In genomic region chr6:62819640-62820039, GRCh38 we compare ENCODE assay signal across 33 cellular contexts.
"Had no signal": no experiment of that assay in that cellular context is flagged by ENCODE, and none has a peak within 500 bp of the region (broad histone marks: within the 10 kb centered on the region; RNA-seq: fewer than 3 reads in every experiment).

No MANE protein-coding gene starts in this region.

- H3K9me3 Mint-ChIP-seq: activated naive CD4-positive, alpha-beta T cell treated with anti-CD3 and anti-CD28 coated beads, Interleukin-2, amount 50 U/mL, for 24 hours had no signal

- H3K27me3 ChIP-seq: adrenal gland, breast epithelium, cardiac muscle cell, colonic mucosa, gastrocnemius medialis, heart right ventricle, hepatocyte had no signal

- H3K4me1 Mint-ChIP-seq: activated naive CD4-positive, alpha-beta T cell treated with anti-CD3 and anti-CD28 coated beads, Interleukin-2, amount 50 U/mL, for 24 hours; activated naive CD8-positive, alpha-beta T cell treated with anti-CD3 and anti-CD28 coated beads for 36 hours; activated naive CD8-positive, alpha-beta T cell treated with anti-CD3 and anti-CD28 coated beads, Interleukin-2, amount 50 U/mL, for 24 hours; activated T-helper 17 cell treated with anti-CD3 and anti-CD28 coated beads, Interleukin-2, amount 50 U/mL, for 72 hours; brain; T-helper 17 cell had no signal

- H3K4me1 ChIP-seq: adrenal gland, breast epithelium, colonic mucosa, gastrocnemius medialis, heart right ventricle had no signal

- H3K4me3 Mint-ChIP-seq: activated CD8-positive, alpha-beta T cell treated with anti-CD3 and anti-CD28 coated beads for 36 hours; activated naive CD4-positive, alpha-beta T cell treated with anti-CD3 and anti-CD28 coated beads for 36 hours; activated naive CD4-positive, alpha-beta T cell treated with anti-CD3 and anti-CD28 coated beads, Interleukin-2, amount 50 U/mL, for 24 hours; activated naive CD8-positive, alpha-beta T cell treated with anti-CD3 and anti-CD28 coated beads for 36 hours; activated naive CD8-positive, alpha-beta T cell treated with anti-CD3 and anti-CD28 coated beads, Interleukin-2, amount 50 U/mL, for 24 hours; activated T-cell treated with anti-CD3 and anti-CD28 coated beads, Interleukin-2, amount 50 U/mL, for 4 hours; activated T-helper 17 cell treated with anti-CD3 and anti-CD28 coated beads, Interleukin-2, amount 50 U/mL, for 72 hours; brain; T-helper 17 cell; T-helper 2 cell treated with Interferon-gamma antibody and Interleukin-4, amounts not matched to agents 5 μg/mL and 100 μg/mL, for 36 hours; WTC11 had no signal

- DNase-seq: activated CD4-positive, alpha-beta T cell treated with anti-CD3 and anti-CD28 coated beads for 48 hours; activated CD4-positive, alpha-beta T cell treated with anti-CD3 and anti-CD28 coated beads, Interleukin-2, amount 50 U/mL, for 1 hour; activated CD4-positive, alpha-beta T cell treated with anti-CD3 and anti-CD28 coated beads, Interleukin-2, amount 50 U/mL, for 48 hours; activated CD8-positive, alpha-beta memory T cell treated with anti-CD3 and anti-CD28 coated beads for 24 hours; activated CD8-positive, alpha-beta T cell treated with anti-CD3 and anti-CD28 coated beads for 36 hours; activated effector memory CD4-positive, alpha-beta T cell treated with Interleukin-2 at 50 U/mL for 16 hours; activated naive CD4-positive, alpha-beta T cell treated with anti-CD3 and anti-CD28 coated beads for 36 hours; activated naive CD8-positive, alpha-beta T cell treated with anti-CD3 and anti-CD28 coated beads for 36 hours; activated naive CD8-positive, alpha-beta T cell treated with anti-CD3 and anti-CD28 coated beads, Interleukin-2, amount 50 U/mL, for 24 hours; activated T-cell treated with anti-CD3 and anti-CD28 coated beads, Interleukin-2, amount 50 U/mL, for 4 hours; adrenal gland; amygdala; aorta; central memory CD4-positive, alpha-beta T cell; cerebellar nuclear complex; colonic mucosa; effector CD8-positive, alpha-beta T cell; foreskin fibroblast; gastrocnemius medialis; heart right ventricle; T-helper 1 cell; T-helper 17 cell; T1000 had no signal

- H3K9me3 ChIP-seq: adrenal gland, colonic mucosa, gastrocnemius medialis had no signal

- H3K27ac Mint-ChIP-seq: activated CD8-positive, alpha-beta T cell treated with anti-CD3 and anti-CD28 coated beads for 36 hours; activated naive CD4-positive, alpha-beta T cell treated with anti-CD3 and anti-CD28 coated beads for 36 hours; activated naive CD4-positive, alpha-beta T cell treated with anti-CD3 and anti-CD28 coated beads, Interleukin-2, amount 50 U/mL, for 24 hours; activated naive CD8-positive, alpha-beta T cell treated with anti-CD3 and anti-CD28 coated beads for 36 hours; activated naive CD8-positive, alpha-beta T cell treated with anti-CD3 and anti-CD28 coated beads, Interleukin-2, amount 50 U/mL, for 24 hours; activated T-helper 17 cell treated with anti-CD3 and anti-CD28 coated beads, Interleukin-2, amount 50 U/mL, for 72 hours; brain; T-helper 17 cell; T-helper 2 cell treated with Interferon-gamma antibody and Interleukin-4, amounts not matched to agents 5 μg/mL and 100 μg/mL, for 36 hours; WTC11 had no signal

- H3K36me3 Mint-ChIP-seq: activated naive CD4-positive, alpha-beta T cell treated with anti-CD3 and anti-CD28 coated beads, Interleukin-2, amount 50 U/mL, for 24 hours; activated naive CD8-positive, alpha-beta T cell treated with anti-CD3 and anti-CD28 coated beads for 36 hours; brain had no signal

- H3K27ac ChIP-seq: adrenal gland, breast epithelium, cardiac muscle cell, colonic mucosa, gastrocnemius medialis, heart right ventricle, hepatocyte had no signal

- H3K4me3 ChIP-seq: adrenal gland, breast epithelium, cardiac muscle cell, colonic mucosa, gastrocnemius medialis, heart right ventricle, hepatocyte had no signal

- H3K36me3 ChIP-seq: adrenal gland, breast epithelium, cardiac muscle cell, colonic mucosa, gastrocnemius medialis, heart right ventricle had no signal

- H3K27me3 Mint-ChIP-seq: activated CD8-positive, alpha-beta T cell treated with anti-CD3 and anti-CD28 coated beads for 36 hours; activated naive CD4-positive, alpha-beta T cell treated with anti-CD3 and anti-CD28 coated beads, Interleukin-2, amount 50 U/mL, for 24 hours; activated naive CD8-positive, alpha-beta T cell treated with anti-CD3 and anti-CD28 coated beads for 36 hours; activated naive CD8-positive, alpha-beta T cell treated with anti-CD3 and anti-CD28 coated beads, Interleukin-2, amount 50 U/mL, for 24 hours; activated T-helper 17 cell treated with anti-CD3 and anti-CD28 coated beads, Interleukin-2, amount 50 U/mL, for 72 hours; brain; T-helper 17 cell had no signal

- ATAC-seq: activated CD4-positive, CD25-positive, alpha-beta regulatory T cell treated with anti-CD3 and anti-CD28 coated beads, Interleukin-2, amount 50 U/mL, for 24 hours; activated CD8-positive, alpha-beta T cell treated with anti-CD3 and anti-CD28 coated beads for 36 hours; activated naive CD8-positive, alpha-beta T cell treated with anti-CD3 and anti-CD28 coated beads, Interleukin-2, amount 50 U/mL, for 24 hours; activated T-cell treated with anti-CD3 and anti-CD28 coated beads, Interleukin-2, amount 50 U/mL, for 4 hours; activated T-helper 17 cell treated with anti-CD3 and anti-CD28 coated beads, Interleukin-2, amount 50 U/mL, for 72 hours; esophagus mucosa; gastrocnemius medialis; heart right ventricle; T-helper 17 cell; WTC11 had no signal
